ENCODE assay signal across 10 cellular contexts in the genomic region with DNA sequence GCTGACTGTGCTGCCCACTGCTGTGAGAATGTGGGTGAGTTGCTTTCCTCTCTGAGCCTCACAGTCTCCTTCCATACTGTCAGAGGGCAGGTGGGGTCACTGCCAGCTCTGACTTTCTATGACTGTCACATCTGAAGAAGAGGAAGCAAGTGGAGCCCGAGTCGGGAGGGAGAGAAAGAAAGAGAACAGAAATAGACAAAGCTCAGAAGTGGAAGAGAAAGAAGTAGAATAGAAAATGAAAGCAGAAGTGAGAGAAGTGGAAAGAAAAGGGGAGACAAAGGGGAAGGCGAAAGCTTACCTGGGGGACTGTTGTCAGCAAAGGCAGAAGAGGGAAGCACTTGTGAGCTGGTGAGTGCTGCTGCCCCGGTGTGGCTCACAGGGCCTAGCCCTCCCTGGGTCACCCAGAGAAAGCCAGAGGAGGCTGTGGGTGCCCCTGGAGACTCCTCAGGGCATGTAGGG. TPM values are rescaled to one million over a fixed set of nuclear protein-coding genes. Genes with fewer than 3 reads are reported as not detected.
A peak's percentile ranks its signal among the peaks of the same experiment; 100 is the strongest.
DNase-seq lines count a peak whose midpoint lies in the region; ATAC-seq and TF ChIP-seq lines count a peak whose summit lies in the region.
"Had no signal": no experiment of that assay in that cellular context is flagged by ENCODE, and none has a peak within 500 bp of the region (broad histone marks: within the 10 kb centered on the region; RNA-seq: fewer than 3 reads in every experiment).

No MANE protein-coding gene starts in this region.

- TF ChIP-seq CTCF in foreskin keratinocyte (conservative IDR thresholded peaks at IDR 0.05), result no peak

- DNase-seq in posterior vena cava (ENCODE audit: low spot score) (no peak), ecto neural progenitor cell (ENCODE audit: low spot score) (no peak), foreskin keratinocyte (no peak)
- no peak for DNase-seq in stimulated activated naive CD4-positive, alpha-beta T cell (lab: John Stamatoyannopoulos, UW)

- no peak overlapping the region for H3K27ac ChIP-seq in foreskin keratinocyte
- H3K27ac ChIP-seq: upper lobe of left lung had no signal

- ATAC-seq in GM18517 (IDR thresholded peaks at IDR 0.05; ENCODE audit: unreplicated experiment) (peak; percentile 99), GM21447 (IDR thresholded peaks at IDR 0.05; ENCODE audit: unreplicated experiment) (peak; percentile 95), HG03469 (IDR thresholded peaks at IDR 0.05; ENCODE audit: unreplicated experiment) (peak; percentile 96), esophagus mucosa (peak; percentile 58), foreskin keratinocyte (no peak)

- no peaks in the 10 kb centered on the region for H3K27me3 ChIP-seq in foreskin keratinocyte
- H3K27me3 ChIP-seq: upper lobe of left lung had no signal

- no peaks in the 10 kb centered on the region for H3K4me1 ChIP-seq in foreskin keratinocyte
- H3K4me1 ChIP-seq: upper lobe of left lung had no signal

- intact Hi-C loops in posterior vena cava (cut with DNase I), result no loop called here

RNA-seq across cellular contexts. Expression of a gene that starts 57.9 kb away (rescaled TPM):
- total RNA-seq in esophagus mucosa (0.40 TPM), posterior vena cava (1 to 10 TPM; 3.7 TPM), foreskin keratinocyte (0.07 and 0.17 TPM in 2 replicates)
- 0.04 and 0.06 TPM in 2 replicates for polyA plus RNA-seq in foreskin keratinocyte
- total RNA-seq: activated CD8-positive, alpha-beta memory T cell treated with anti-CD3 and anti-CD28 coated beads for 36 hours had no signal
